In genomic region chr1:210311726-210312493, GRCh38 we compare ENCODE assay signal across 9 cellular contexts. TPM values are rescaled to one million over a fixed set of nuclear protein-coding genes. Genes with fewer than 3 reads are reported as not detected.
DNase-seq lines count a peak whose midpoint lies in the region; ATAC-seq and TF ChIP-seq lines count a peak whose summit lies in the region.
"Had no signal": no experiment of that assay in that cellular context is flagged by ENCODE, and none has a peak within 500 bp of the region (broad histone marks: within the 10 kb centered on the region; RNA-seq: fewer than 3 reads in every experiment).

No MANE protein-coding gene starts in this region.

- H3K4me1 ChIP-seq in PC-9 (replicated peaks; ENCODE audit: insufficient read depth) (0 out of 2 replicates have a peak, but pooled peaks cover 10% of the 10 kb centered on the region), gastroesophageal sphincter (peaks cover 0 to 21% (median 4%) of the 10 kb centered on the region in 3 donors), trophoblast cell (ENCODE audit: control insufficient read depth in 1 of 2, insufficient read depth in 2 of 2, low read length in 2 of 2) (no peaks in the 10 kb centered on the region)

- CTCF ChIA-PET in Calu3 (lab: Charles Lee) (interaction anchor here (0.7 to 1.8 kb wide), 9 partner anchors 11 to 374 kb away, joined by 3 to 9 read pairs (median 3); no protein-coding TSS in a partner anchor), PC-9 (lab: Charles Lee) (interaction anchor here (0.5 to 1.4 kb wide), 7 partner anchors 42 to 504 kb away, joined by 3 to 21 read pairs (median 4); no protein-coding TSS in a partner anchor)

- H2AFZ ChIP-seq in PC-9 (peak overlapping the region; percentile 81), trophoblast cell (ENCODE audit: insufficient read depth, low read length, poor library complexity) (peak overlapping the region; percentile 33)

- no peaks in the 10 kb centered on the region for H3K9me3 Mint-ChIP-seq in Calu3 (ENCODE audit: low read depth, unreplicated experiment)

- peaks cover 31% of the 10 kb centered on the region for H3K4me1 Mint-ChIP-seq in Calu3 (ENCODE audit: low read depth, unreplicated experiment)

- no peak overlapping the region for H3K27ac ChIP-seq in PC-9
- H3K27ac ChIP-seq in gastroesophageal sphincter: peak overlapping the region in 3 of 4 donors; percentile 64 to 74 (median 73)
- H3K27ac ChIP-seq in trophoblast cell (ENCODE audit: low read depth, low read length): no peak overlapping the region

- H4K91ac ChIP-seq in trophoblast cell (ENCODE audit: low read depth, low read length): peak overlapping the region; percentile 57

- intact Hi-C loops in Calu3 (cut with micrococcal nuclease; ENCODE audit: unreplicated experiment) (loop anchor here (1.0 to 5.0 kb wide), 5 partner anchors 80 to 450 kb away; partner anchors contain the start of gene SERTAD4), PC-9 (cut with micrococcal nuclease; ENCODE audit: unreplicated experiment) (loop anchor here (1.0 to 10.0 kb wide), 6 partner anchors 60 to 451 kb away; partner anchors contain the start of gene SERTAD4)

- peaks cover 14% of the 10 kb centered on the region for H3K36me3 Mint-ChIP-seq in Calu3 (ENCODE audit: insufficient read depth, unreplicated experiment)

- ATAC-seq in gastroesophageal sphincter (peak; percentile 47), GM18511 (IDR thresholded peaks at IDR 0.05; ENCODE audit: unreplicated experiment) (no peak), GM19035 (IDR thresholded peaks at IDR 0.05; ENCODE audit: unreplicated experiment) (no peak)

- DNase-seq in Calu3 (no peak), PC-9 (no peak), trophoblast cell (no peak), OCI-M1 (lab: John Stamatoyannopoulos, UW) (no peak)
- DNase-seq in activated CD8-positive, alpha-beta memory T cell treated with anti-CD3 and anti-CD28 coated beads for 24 hours: no peak
- DNase-seq: cerebellar nuclear complex had no signal

- no TSS peak for BruUV-seq in Calu3 (replicated peaks; lab: Mats Ljungman, UMichigan)
- BruUV-seq in PC-9 (replicated peaks; lab: Mats Ljungman, UMichigan): no TSS peak

- H3F3A ChIP-seq in PC-9 (ENCODE audit: insufficient read depth, low read depth): no peaks in the 10 kb centered on the region

- no peak overlapping the region for H3K4ac ChIP-seq in trophoblast cell (ENCODE audit: low read depth, low read length)

- H4K8ac ChIP-seq in trophoblast cell (ENCODE audit: low read depth, low read length): peak overlapping the region; percentile 78

- H4K12ac ChIP-seq in trophoblast cell (ENCODE audit: low read depth, low read length): no peak overlapping the region

- TF ChIP-seq EP300 in gastroesophageal sphincter (IDR thresholded peaks at IDR 0.05): no peak

- TF ChIP-seq CTCF in Calu3 (IDR thresholded peaks at IDR 0.05; ENCODE audit: unreplicated experiment) (no peak), PC-9 (conservative IDR thresholded peaks at IDR 0.05) (no peak), gastroesophageal sphincter (IDR thresholded peaks at IDR 0.05) (peak in 1 of 4 experiments; percentile 7)

- H4K20me1 ChIP-seq in PC-9 (ENCODE audit: insufficient read depth): no peaks in the 10 kb centered on the region

- H3K79me2 ChIP-seq in PC-9 (ENCODE audit: low read depth) (no peaks in the 10 kb centered on the region), trophoblast cell (ENCODE audit: control insufficient read depth, insufficient read depth, low read length, poor library complexity) (no peaks in the 10 kb centered on the region)

- peak overlapping the region; percentile 87 for H3K4me3 Mint-ChIP-seq in Calu3 (ENCODE audit: low read depth, unreplicated experiment)

- peak overlapping the region; percentile 6 for H3K18ac ChIP-seq in trophoblast cell (ENCODE audit: low read length)

- H3K27ac Mint-ChIP-seq in Calu3 (ENCODE audit: unreplicated experiment): no peak overlapping the region

- no peak for TF ChIP-seq POLR2A in gastroesophageal sphincter (IDR thresholded peaks at IDR 0.05)

- no peak overlapping the region for H3K9ac ChIP-seq in trophoblast cell (ENCODE audit: low read length)

- no peaks in the 10 kb centered on the region for H3K9me2 ChIP-seq in PC-9 (ENCODE audit: insufficient read depth)

- peaks cover 4% of the 10 kb centered on the region for H3K79me1 ChIP-seq in trophoblast cell (ENCODE audit: low read length)

- 29 to 47% methylated on average over 18 of the region's 18 CpGs for WGBS in gastroesophageal sphincter (ENCODE audit: low coverage in 1 of 2), 2 donors
- no CpG with 5 or more reads among the region's 18 CpGs for WGBS in trophoblast cell (ENCODE audit: extremely low coverage, insufficient coverage, insufficient read length)

- H3K23ac ChIP-seq in trophoblast cell (ENCODE audit: low read length): no peak overlapping the region

- peak overlapping the region; percentile 5 for H2BK5ac ChIP-seq in trophoblast cell (ENCODE audit: low read depth, low read length, poor library complexity)

- H3K4me2 ChIP-seq in PC-9 (peak overlapping the region; percentile 87), trophoblast cell (ENCODE audit: low read length) (peak overlapping the region; percentile 66)

- H3K36me3 ChIP-seq in PC-9 (ENCODE audit: low read depth) (no peaks in the 10 kb centered on the region), gastroesophageal sphincter (no peaks in the 10 kb centered on the region), trophoblast cell (ENCODE audit: control insufficient read depth in 1 of 2, insufficient read depth in 2 of 2, low read length in 2 of 2) (no peaks in the 10 kb centered on the region)

- H3K9me3 ChIP-seq in PC-9 (ENCODE audit: insufficient read depth, low read depth) (no peaks in the 10 kb centered on the region), gastroesophageal sphincter (no peaks in the 10 kb centered on the region), trophoblast cell (ENCODE audit: insufficient read depth, low read depth, low read length) (no peaks in the 10 kb centered on the region)

- H3K14ac ChIP-seq in trophoblast cell (ENCODE audit: low read length): peak overlapping the region; percentile 5

- no peaks in the 10 kb centered on the region for H3K27me3 Mint-ChIP-seq in Calu3 (ENCODE audit: unreplicated experiment)

- peak overlapping the region; percentile 53; the same call in 1 of the 2 replicates for H3K4me3 ChIP-seq in PC-9
- H3K4me3 ChIP-seq in gastroesophageal sphincter: peak overlapping the region in 1 of 2 donors; percentile 43
- H3K4me3 ChIP-seq in trophoblast cell (ENCODE audit: low read depth, low read length): no peak overlapping the region

- POLR2A ChIA-PET in PC-9 (lab: Charles Lee; ENCODE audit: unreplicated experiment): interaction anchor here (0.5 to 0.7 kb wide), 4 partner anchors 59 to 397 kb away, joined by 3 to 17 read pairs (median 6); no protein-coding TSS in a partner anchor

- no peak overlapping the region for H2AK5ac ChIP-seq in trophoblast cell (ENCODE audit: low read length)

- H2BK12ac ChIP-seq in trophoblast cell (ENCODE audit: low read length): peak overlapping the region; percentile 58

- peak overlapping the region; percentile 49 for H2BK120ac ChIP-seq in trophoblast cell (ENCODE audit: insufficient read depth, low read length, poor library complexity)

- H3K27me3 ChIP-seq in PC-9 (ENCODE audit: insufficient read depth, low read depth) (no peaks in the 10 kb centered on the region), gastroesophageal sphincter (no peaks in the 10 kb centered on the region), trophoblast cell (ENCODE audit: insufficient read depth, low read length) (no peaks in the 10 kb centered on the region)

RNA-seq across cellular contexts. Expression of gene HHAT, which starts 16.8 kb away (rescaled TPM):
- total RNA-seq in Calu3 (2022) (5.5 and 5.8 TPM in 2 replicates), PC-9 (2021) (5.3 and 10.9 TPM in 2 replicates), gastroesophageal sphincter (1 to 10 TPM; 1.2 to 2.4 (median 1.9) TPM)
- 5.1 and 5.2 TPM in 2 replicates for polyA plus RNA-seq in trophoblast cell (2013)

Comparison
In these comparisons a context has a peak if more than half of its experiments do, and no peak if none do; other contexts are left out.
1. H3K27ac ChIP-seq: peak in gastroesophageal sphincter (3 of 4); none in PC-9 (single experiment) and trophoblast cell (single experiment).